Comparison of ENCODE assay signal across 13 cellular contexts in the genomic region with DNA sequence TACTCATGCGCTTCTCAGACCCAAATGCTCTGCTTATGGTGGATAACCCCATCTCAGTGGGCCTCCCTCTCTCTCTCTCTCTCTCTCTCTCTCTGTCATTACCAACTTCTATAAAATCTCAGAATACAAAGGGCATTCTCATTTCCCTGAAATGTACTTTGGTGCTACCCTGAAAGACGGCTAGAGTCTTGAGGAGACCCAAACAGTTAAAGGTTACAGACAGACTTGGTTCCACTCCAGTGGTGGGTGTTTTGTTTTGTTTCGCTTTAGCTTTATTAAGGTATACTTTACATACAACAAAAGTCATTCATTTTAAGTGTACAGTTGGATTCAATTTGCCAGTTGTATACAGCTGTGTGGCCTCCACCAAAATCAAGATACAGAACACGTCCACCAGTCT.
DNase-seq lines count a peak whose midpoint lies in the region; ATAC-seq, FAIRE-seq and TF ChIP-seq lines count a peak whose summit lies in the region.
"Had no signal": no experiment of that assay in that cellular context is flagged by ENCODE, and none has a peak within 500 bp of the region (broad histone marks: within the 10 kb centered on the region; RNA-seq: fewer than 3 reads in every experiment).

No MANE protein-coding gene starts in this region.

- H3K36me3 ChIP-seq in SU-DHL-6 (ENCODE audit: low read length) (0 out of 2 replicates have a peak, but pooled peaks cover 3% of the 10 kb centered on the region), thymus (ENCODE audit: control insufficient read depth, insufficient read depth) (peaks cover 8% of the 10 kb centered on the region)
- H3K36me3 ChIP-seq: Peyer's patch had no signal

- WGBS in H9 (ENCODE audit: extremely low coverage, insufficient read length, low lambda C conversion rate) = no CpG with 5 or more reads among the region's 4 CpGs
- WGBS in thymus = 94% methylated on average over 4 of the region's 4 CpGs

- POLR2A ChIA-PET in MCF 10A (lab: Yijun Ruan, JAX) = no interaction called here

- no peak overlapping the region for H3K4ac ChIP-seq in H9 (ENCODE audit: low read depth, low read length)

- H3K4me1 ChIP-seq in H9 (ENCODE audit: insufficient read depth, low read length) = no peaks in the 10 kb centered on the region; the same call in 1 of the 2 replicates
- H3K4me1 ChIP-seq in thymus (ENCODE audit: control insufficient read depth, insufficient read depth, low read length) = no peaks in the 10 kb centered on the region

- no peak for TF ChIP-seq POLR2A in GM18505 (IDR thresholded peaks at IDR 0.05; ENCODE audit: borderline replicate concordance, extremely low read depth, insufficient read depth, insufficient read length)

- H2BK15ac ChIP-seq in H9 (ENCODE audit: low read depth, low read length) = no peak overlapping the region

- H3K27ac Mint-ChIP-seq in H9 = peak overlapping the region in 2 of 3 experiments; percentile 80 to 81; a peak in 4 of 7 replicates
- no peak overlapping the region for H3K27ac Mint-ChIP-seq in MCF 10A (ENCODE audit: low read depth, unreplicated experiment)

- H3K4me2 ChIP-seq in H9 (ENCODE audit: insufficient read depth, insufficient read length, low read length) = no peak overlapping the region
- no peak overlapping the region for H3K4me2 ChIP-seq in SU-DHL-6 (ENCODE audit: low read depth, low read length, poor library complexity, severe bottlenecking)

- H3K27me3 ChIP-seq in H9 (ENCODE audit: insufficient read depth, low read length) = no peaks in the 10 kb centered on the region
- H3K27me3 ChIP-seq in SU-DHL-6 (ENCODE audit: low read length) = no peaks in the 10 kb centered on the region
- H3K27me3 ChIP-seq in thymus (ENCODE audit: control insufficient read depth, insufficient read depth) = no peaks in the 10 kb centered on the region
- H3K27me3 ChIP-seq: Peyer's patch had no signal

- H3T11ph ChIP-seq in H9 (ENCODE audit: low read length) = no peak overlapping the region

- H3K18ac ChIP-seq in H9 (ENCODE audit: insufficient read length, low read depth, low read length) = no peak overlapping the region

- no peak overlapping the region for H3K27ac ChIP-seq in H9 (ENCODE audit: insufficient read length, low read depth, low read length)
- H3K27ac ChIP-seq in SU-DHL-6 (ENCODE audit: low read depth, low read length) = peak overlapping the region; percentile 26; the same call in 1 of the 2 replicates
- peak overlapping the region; percentile 9 for H3K27ac ChIP-seq in thymus (ENCODE audit: low read depth)

- no peak overlapping the region for H4K91ac ChIP-seq in H9 (ENCODE audit: insufficient read length, low read depth, low read length)

- H2AK5ac ChIP-seq in H9 (ENCODE audit: insufficient read length, low read length) = no peak overlapping the region

- H2AFZ ChIP-seq in H9 (ENCODE audit: low read length) (no peak overlapping the region), SU-DHL-6 (ENCODE audit: low read depth, low read length, severe bottlenecking) (no peak overlapping the region)

- intact Hi-C loops in MCF 10A (cut with micrococcal nuclease) = no loop called here

- no peak overlapping the region for H2BK120ac ChIP-seq in H9 (ENCODE audit: low read depth, low read length, poor library complexity, severe bottlenecking)

- H3K27me3 Mint-ChIP-seq in H9 (ENCODE audit: low read depth) = no peaks in the 10 kb centered on the region
- no peaks in the 10 kb centered on the region for H3K27me3 Mint-ChIP-seq in MCF 10A (ENCODE audit: insufficient read depth, unreplicated experiment)

- CTCF ChIA-PET in MCF 10A (lab: Yijun Ruan, JAX) = no interaction called here

- no peaks in the 10 kb centered on the region for H3K9me3 ChIP-seq in H9 (ENCODE audit: control insufficient read depth, low read depth, low read length)
- no peaks in the 10 kb centered on the region for H3K9me3 ChIP-seq in SU-DHL-6 (ENCODE audit: insufficient read depth, low read length)
- H3K9me3 ChIP-seq in thymus (ENCODE audit: control insufficient read depth) = no peaks in the 10 kb centered on the region
- H3K9me3 ChIP-seq: Peyer's patch had no signal

- no peak overlapping the region for H4K5ac ChIP-seq in H9 (ENCODE audit: insufficient read length, low read depth, low read length)

- peaks cover 14% of the 10 kb centered on the region; the same call in 1 of the 2 replicates for H3F3A ChIP-seq in SU-DHL-6 (ENCODE audit: insufficient read depth)

- H3K56ac ChIP-seq in H9 (ENCODE audit: insufficient read length, low read depth, low read length) = no peak overlapping the region

- H3K9me3 Mint-ChIP-seq in H9 = no peaks in the 10 kb centered on the region
- no peaks in the 10 kb centered on the region for H3K9me3 Mint-ChIP-seq in MCF 10A (ENCODE audit: unreplicated experiment)

- ATAC-seq in GM18505 (IDR thresholded peaks at IDR 0.05; ENCODE audit: unreplicated experiment) (peak; percentile 57), HG03108 (IDR thresholded peaks at IDR 0.05; ENCODE audit: unreplicated experiment) (no peak)

- no TSS peak for BruUV-seq in MCF 10A (replicated peaks; lab: Mats Ljungman, UMichigan)

- no peaks in the 10 kb centered on the region for H3K9me2 ChIP-seq in SU-DHL-6 (replicated peaks; ENCODE audit: insufficient read depth, low read length)

- H3K4me3 Mint-ChIP-seq in H9 (no peak overlapping the region), MCF 10A (ENCODE audit: unreplicated experiment) (no peak overlapping the region)

- H4K20me1 ChIP-seq in H9 (ENCODE audit: control insufficient read depth, insufficient read depth, insufficient read length) = no peaks in the 10 kb centered on the region
- H4K20me1 ChIP-seq in SU-DHL-6 (ENCODE audit: low read depth, low read length) = peaks cover 36% of the 10 kb centered on the region; the same call in 1 of the 2 replicates

- H3K36me3 Mint-ChIP-seq in H9 (ENCODE audit: insufficient read depth in 1 of 3, low read depth in 3 of 3) = peaks cover 0 to 16% (median 2%) of the 10 kb centered on the region in 3 experiments; a peak in 3 of 7 replicates
- no peaks in the 10 kb centered on the region for H3K36me3 Mint-ChIP-seq in MCF 10A (ENCODE audit: insufficient read depth, unreplicated experiment)

- H3K79me2 ChIP-seq in H9 (ENCODE audit: insufficient read depth, low read length) (no peaks in the 10 kb centered on the region; the same call in 1 of the 2 replicates), SU-DHL-6 (ENCODE audit: insufficient read depth, low read length) (peaks cover 100% of the 10 kb centered on the region)

- no peak overlapping the region for H2BK12ac ChIP-seq in H9 (ENCODE audit: insufficient read length, low read depth, low read length)

- no peak overlapping the region for H3K9ac ChIP-seq in H9 (ENCODE audit: extremely low read depth, insufficient read length, low read length)
- H3K9ac ChIP-seq in SU-DHL-6 (ENCODE audit: low read length) = no peak overlapping the region

- H4K8ac ChIP-seq in H9 (replicated peaks; ENCODE audit: insufficient read length, low read depth, low read length) = no peak overlapping the region

- H2BK5ac ChIP-seq in H9 (ENCODE audit: insufficient read length, low read length) = no peak overlapping the region

- peaks cover 7% of the 10 kb centered on the region for H3K79me1 ChIP-seq in H9 (ENCODE audit: insufficient read depth, low read depth, low read length, poor library complexity, severe bottlenecking)

- peaks cover 53 to 61% of the 10 kb centered on the region in 2 experiments for H3K4me1 Mint-ChIP-seq in H9
- no peaks in the 10 kb centered on the region for H3K4me1 Mint-ChIP-seq in MCF 10A (ENCODE audit: insufficient read depth, unreplicated experiment)

- no peak for FAIRE-seq in D721Med (lab: Jason Lieb, UNC)

- H2BK20ac ChIP-seq in H9 (ENCODE audit: low read depth, low read length, poor library complexity, severe bottlenecking) = no peak overlapping the region

- H3K4me3 ChIP-seq in SU-DHL-6 (ENCODE audit: insufficient read depth, low read length, poor library complexity, severe bottlenecking) (no peak overlapping the region), thymus (ENCODE audit: low read length) (no peak overlapping the region)
- H3K4me3 ChIP-seq: Peyer's patch had no signal

- H3K14ac ChIP-seq in H9 (ENCODE audit: insufficient read depth, low read length) = no peak overlapping the region

- no peak overlapping the region for H3K23ac ChIP-seq in H9 (ENCODE audit: insufficient read length, low read depth, low read length)

- no peaks in the 10 kb centered on the region for H3K23me2 ChIP-seq in H9 (ENCODE audit: insufficient read length, low read depth, low read length, poor library complexity, severe bottlenecking)

- DNase-seq in H9 = no peak
- DNase-seq in MCF 10A (ENCODE audit: unreplicated experiment) = no peak
- no peak for DNase-seq in D721Med (ENCODE audit: insufficient read length, low spot score)
- DNase-seq: NCI-H146, NCI-H345, NCI-H69, Peyer's patch, Right ventricle myocardium superior, T-helper 2 cell had no signal

- no peak for TF ChIP-seq CTCF in H9 (conservative IDR thresholded peaks at IDR 0.05)
- no peak for TF ChIP-seq CTCF in SU-DHL-6 (IDR thresholded peaks at IDR 0.05; ENCODE audit: insufficient read depth, low read length, poor library complexity, severe bottlenecking)
- no peak for TF ChIP-seq CTCF in MCF 10A (IDR thresholded peaks at IDR 0.05; ENCODE audit: unreplicated experiment)
- no peak for TF ChIP-seq CTCF in D721Med (IDR thresholded peaks at IDR 0.05; ENCODE audit: insufficient read depth, missing control alignments)
